In genomic region chr4:158170691-158171455, GRCh38 we compare ENCODE assay signal across 10 cellular contexts. TPM values are rescaled to one million over a fixed set of nuclear protein-coding genes. Genes with fewer than 3 reads are reported as not detected.
DNase-seq lines count a peak whose midpoint lies in the region; ATAC-seq, FAIRE-seq and TF ChIP-seq lines count a peak whose summit lies in the region.
"Had no signal": no experiment of that assay in that cellular context is flagged by ENCODE, and none has a peak within 500 bp of the region (broad histone marks: within the 10 kb centered on the region; RNA-seq: fewer than 3 reads in every experiment).

No MANE protein-coding gene starts in this region.

- H3K4me3 ChIP-seq in K562 (no peak overlapping the region), suprapubic skin (peak overlapping the region; percentile 51)

- H3K36me3 ChIP-seq in K562 (ENCODE audit: control insufficient read depth, insufficient read depth, low read length) = no peaks in the 10 kb centered on the region
- H3K36me3 ChIP-seq in suprapubic skin = no peaks in the 10 kb centered on the region

- intact Hi-C loops in K562 (cut with micrococcal nuclease) = loop anchor here (5.0 kb wide), 1 partner anchor 86 kb away; no protein-coding TSS in a partner anchor

- H3K9me1 ChIP-seq in K562 (ENCODE audit: control insufficient read depth, insufficient read depth, low read length) = no peaks in the 10 kb centered on the region

- H3K27ac ChIP-seq in K562 (ENCODE audit: extremely low read depth, low read depth, low read length) (no peak overlapping the region), suprapubic skin (peak overlapping the region; percentile 78)

- no peak for FAIRE-seq in K562 (lab: Jason Lieb, UNC)

- H4K20me1 ChIP-seq in K562 (replicated peaks; ENCODE audit: control insufficient read depth, insufficient read depth, low read length) = no peaks in the 10 kb centered on the region

- TF ChIP-seq POLR2A in K562 (conservative IDR thresholded peaks at IDR 0.05) = no peak
- TF ChIP-seq POLR2A in suprapubic skin (IDR thresholded peaks at IDR 0.05) = no peak

- POLR2A ChIA-PET in K562 (lab: Yijun Ruan, JAX) = no interaction called here

- no peak overlapping the region for H3K9ac ChIP-seq in K562 (ENCODE audit: insufficient read depth in 1 of 2, low read depth in 2 of 2, low read length in 2 of 2)

- WGBS in K562 (ENCODE audit: insufficient coverage, low coverage, missing lambda C conversion rate) = 39% methylated on average over 30 of the region's 38 CpGs
- WGBS in suprapubic skin = 38% methylated on average over 15 of the region's 38 CpGs

- no TSS peak for BruUV-seq in K562 (replicated peaks; lab: Mats Ljungman, UMichigan)

- no peak for TF ChIP-seq RAD21 in K562 (CRISPR knock-in tag; conservative IDR thresholded peaks at IDR 0.05 in 1 of 2, IDR thresholded peaks at IDR 0.05 in 1 of 2)

- no peak for TF ChIP-seq EP300 in K562 (IDR thresholded peaks at IDR 0.05; ENCODE audit: low read length)
- no peak for TF ChIP-seq EP300 in suprapubic skin (IDR thresholded peaks at IDR 0.05)

- in situ Hi-C loops in K562 (cut with MboI) = no loop called here

- no peak overlapping the region; the same call in 1 of the 2 replicates for H3K4me2 ChIP-seq in K562 (ENCODE audit: insufficient read depth, low read length)

- no peaks in the 10 kb centered on the region for H3K79me2 ChIP-seq in K562 (ENCODE audit: control insufficient read depth, insufficient read depth, low read length)

- H2AFZ ChIP-seq in K562 (ENCODE audit: low read depth, low read length) = no peak overlapping the region

- H3K4me1 ChIP-seq in K562 (replicated peaks in 1 of 2; ENCODE audit: control insufficient read depth in 2 of 2, insufficient read depth in 2 of 2, low read length in 2 of 2) = peaks cover 5 to 7% of the 10 kb centered on the region in 2 experiments; a peak in 4 of 5 replicates
- peaks cover 40% of the 10 kb centered on the region for H3K4me1 ChIP-seq in suprapubic skin

- DNase-seq in EL = peak; percentile 56
- peak; percentile 25 to 42 (median 36) for DNase-seq in K562 (ENCODE audit: extremely low read depth in 1 of 4, low spot score in 3 of 4)
- DNase-seq in left lobe of liver (ENCODE audit: low spot score) = peak; percentile 57
- peak; percentile 67 to 81 for DNase-seq in suprapubic skin (ENCODE audit: low spot score in 2 of 2)
- DNase-seq in NCI-H2227 (lab: John Stamatoyannopoulos, UW; ENCODE audit: unreplicated experiment) = no peak
- DNase-seq in SW 1271 (lab: John Stamatoyannopoulos, UW) = no peak
- no peak for DNase-seq in globus pallidus (ENCODE audit: low spot score)
- DNase-seq: natural killer cell had no signal

- TF ChIP-seq CTCF in K562 (IDR thresholded peaks at IDR 0.05 in 2 of 3, conservative IDR thresholded peaks at IDR 0.05 in 1 of 3; ENCODE audit: insufficient read depth in 2 of 3, low read depth in 1 of 3, low read length in 3 of 3) (peak; percentile 50 to 68 (median 56)), suprapubic skin (IDR thresholded peaks at IDR 0.05) (peak; percentile 7 to 41)

- CTCF ChIA-PET in K562 (lab: Yijun Ruan, JAX; ENCODE audit: low intra/inter-chr PET ratio) = interaction anchor here (2.4 kb wide), 1 partner anchor 179 kb away, joined by 15 read pairs; no protein-coding TSS in a partner anchor

- ATAC-seq in HG03159 (IDR thresholded peaks at IDR 0.05; ENCODE audit: unreplicated experiment) (peak; percentile 46), K562 (peak; percentile 83), left lobe of liver (peak; percentile 76)

- H3K9me3 ChIP-seq in K562 (replicated peaks; ENCODE audit: control insufficient read depth, insufficient read depth, low read depth, low read length) (no peaks in the 10 kb centered on the region), suprapubic skin (no peaks in the 10 kb centered on the region)

- 0 out of 5 replicates have a peak, but pooled peaks cover 0 to 5% of the 10 kb centered on the region in 2 experiments for H3K27me3 ChIP-seq in K562 (ENCODE audit: control insufficient read depth in 2 of 2, insufficient read depth in 2 of 2, low read length in 2 of 2)
- no peaks in the 10 kb centered on the region for H3K27me3 ChIP-seq in suprapubic skin

TF ChIP-seq in K562, 482 proteins besides CTCF, POLR2A, EP300 and RAD21 (continues in another document):
- TF ChIP-seq E2F8 (IDR thresholded peaks at IDR 0.05; ENCODE audit: low read depth, partially characterized antibody) (no peak), ZNF436 (CRISPR knock-in tag; IDR thresholded peaks at IDR 0.05) (no peak), RBM14 (IDR thresholded peaks at IDR 0.05; ENCODE audit: borderline replicate concordance, insufficient read depth, low read depth, low read length) (no peak), SMC3 (conservative IDR thresholded peaks at IDR 0.05; ENCODE audit: insufficient read depth, low read depth, low read length) (0 out of 2 replicates have a peak, but pooled peaks have one; percentile 9), HOMEZ (CRISPR knock-in tag; IDR thresholded peaks at IDR 0.05) (no peak)

RNA-seq across cellular contexts. Expression of gene GASK1B, which starts 2.0 kb away (rescaled TPM):
- total RNA-seq in K562 (2011; cell fraction: chromatin; rRNA removed; ENCODE audit: low replicate concordance) = 0.56 and 2.1 TPM in 2 replicates
- 0.26 and 0.33 TPM in 2 replicates for total RNA-seq in K562 (2011; cell fraction: nucleolus; rRNA removed)
- 0.61 and 0.81 TPM in 2 replicates for total RNA-seq in K562 (2011; cell fraction: nucleoplasm; rRNA removed)
- total RNA-seq in K562 (2014; rRNA removed) (0.41 and 0.49 TPM in 2 replicates), K562 (2014; rRNA removed; fragmentation: Illumina TruSeq; extraction: Trizol) (1.2 and 1.4 TPM in 2 replicates), K562 (2015; rRNA removed; fragmentation: Illumina TruSeq; extraction: Trizol) (0.76 and 0.79 TPM in 2 replicates), K562 (2021) (1.1 and 1.6 TPM in 2 replicates), left lobe of liver (3.2 TPM), suprapubic skin (10 to 100 TPM in 1 of 4 donors, 1 to 10 TPM in 3; 4.6 to 12.6 (median 7.6) TPM)
- polyA plus RNA-seq in K562 (2011; rRNA removed) (0.13 and 3.7 TPM in 2 replicates), K562 (2014; fragmentation: Illumina TruSeq; extraction: Trizol) (0.79 and 1.2 TPM in 2 replicates), K562 (2014; fragmentation: Nextera tagmentation; extraction: Ambion mirVana) (under 1 TPM; 0.15 to 0.32 TPM), K562 (2014; rRNA removed) (0.61 and 1.2 TPM in 2 replicates)
- polyA plus RNA-seq in K562 (2011; cell fraction: cytosol; rRNA removed) = 0.03 and 1.7 TPM in 2 replicates
- polyA plus RNA-seq in K562 (2011; cell fraction: nucleus; rRNA removed) = 0.14 and 6.8 TPM in 2 replicates
- polyA plus RNA-seq in K562 (2012) = 0.61 and 0.98 TPM in 2 replicates
- 0.32 and 9.7 TPM in 2 replicates for polyA minus RNA-seq in K562 (2011; rRNA and poly(A)+ RNA removed)
- 2.7 TPM in 1 of 2 replicates, not detected in the other for polyA minus RNA-seq in K562 (2011; cell fraction: cytosol; rRNA and poly(A)+ RNA removed)
- 0.54 and 13.3 TPM in 2 replicates for polyA minus RNA-seq in K562 (2011; cell fraction: nucleus; rRNA and poly(A)+ RNA removed)

RNA-seq across cellular contexts. Expression of gene TMEM144, which starts 39.4 kb away (rescaled TPM):
- 14.2 and 28.3 TPM in 2 replicates for total RNA-seq in K562 (2011; cell fraction: chromatin; rRNA removed; ENCODE audit: low replicate concordance)
- total RNA-seq in K562 (2011; cell fraction: nucleolus; rRNA removed) = 10.7 and 11.6 TPM in 2 replicates
- 18.3 and 32.6 TPM in 2 replicates for total RNA-seq in K562 (2011; cell fraction: nucleoplasm; rRNA removed)
- total RNA-seq in K562 (2014; rRNA removed) (4.0 and 6.0 TPM in 2 replicates), K562 (2014; rRNA removed; fragmentation: Illumina TruSeq; extraction: Trizol) (9.5 and 10.2 TPM in 2 replicates), K562 (2015; rRNA removed; fragmentation: Illumina TruSeq; extraction: Trizol) (11.6 and 12.0 TPM in 2 replicates), K562 (2021) (6.8 and 7.8 TPM in 2 replicates), left lobe of liver (1.5 TPM), suprapubic skin (1 to 10 TPM; 3.7 to 9.3 (median 6.2) TPM)
- polyA plus RNA-seq in K562 (2011; rRNA removed) (4.4 and 7.0 TPM in 2 replicates), K562 (2014; fragmentation: Illumina TruSeq; extraction: Trizol) (6.1 TPM in 2 replicates), K562 (2014; fragmentation: Nextera tagmentation; extraction: Ambion mirVana) (1 to 10 TPM; 5.9 to 6.0 TPM), K562 (2014; rRNA removed) (4.3 and 5.1 TPM in 2 replicates)
- polyA plus RNA-seq in K562 (2011; cell fraction: cytosol; rRNA removed) = 2.1 and 2.5 TPM in 2 replicates
- 4.4 and 5.0 TPM in 2 replicates for polyA plus RNA-seq in K562 (2011; cell fraction: nucleus; rRNA removed)
- polyA plus RNA-seq in K562 (2012) = 7.9 and 8.7 TPM in 2 replicates
- 11.3 and 13.9 TPM in 2 replicates for polyA minus RNA-seq in K562 (2011; rRNA and poly(A)+ RNA removed)
- polyA minus RNA-seq in K562 (2011; cell fraction: cytosol; rRNA and poly(A)+ RNA removed) = 4.7 and 5.6 TPM in 2 replicates
- polyA minus RNA-seq in K562 (2011; cell fraction: nucleus; rRNA and poly(A)+ RNA removed) = 19.3 TPM in 2 replicates
- polyA plus RNA-seq: IgD-negative memory B cell had no signal

Comparison
In these comparisons a context has a peak if more than half of its experiments do, and no peak if none do; other contexts are left out.
1. DNase-seq: peak in EL (single experiment), K562 (4 of 4), left lobe of liver (single experiment) and suprapubic skin (2 of 2); none in NCI-H2227 (single experiment), SW 1271 (0 of 2) and globus pallidus (single experiment).
2. Peak in every context shown above with its lines, with median percentiles within 50 percentile points of each other: ATAC-seq.